ENCODE assay signal across 29 cellular contexts in the genomic region with DNA sequence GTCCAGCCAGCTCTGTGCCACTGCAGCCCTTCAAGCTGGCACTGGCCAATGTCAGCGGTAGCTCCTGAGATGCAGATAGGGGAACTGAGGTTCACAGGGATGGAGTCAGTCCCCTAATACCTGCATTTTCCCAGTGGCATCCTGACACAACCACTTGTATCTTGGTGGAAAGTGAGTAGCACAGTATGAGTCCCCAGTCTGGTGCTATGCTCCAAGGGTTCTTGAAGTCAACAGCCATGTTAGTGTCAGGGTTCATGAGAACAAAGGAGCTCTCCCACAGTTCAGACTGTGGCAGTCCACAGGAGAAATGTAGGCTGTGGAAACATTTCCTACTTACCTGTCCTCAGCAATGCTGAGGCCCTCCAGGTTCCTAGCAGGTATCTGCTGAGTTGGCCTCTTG.
"Had no signal": no experiment of that assay in that cellular context is flagged by ENCODE, and none has a peak within 500 bp of the region (broad histone marks: within the 10 kb centered on the region; RNA-seq: fewer than 3 reads in every experiment).

No MANE protein-coding gene starts in this region.

- ATAC-seq: stimulated activated effector memory CD8-positive, alpha-beta T cell treated with anti-CD3 and anti-CD28 coated beads, Interleukin-12 subunit alpha, Interleukin-12 subunit beta, amount 100 ng/mL, for 72 hours; stimulated activated memory B cell treated with anti-CD40 and anti-IgM and Interleukin-4, amounts not matched to agents 10 μg/mL and 1 μg/mL and 100 μg/mL, for 72 hours; stimulated activated naive B cell treated with anti-CD40 and anti-IgM and Interleukin-4, amounts not matched to agents 10 μg/mL and 1 μg/mL and 100 μg/mL, for 72 hours; stimulated activated naive CD8-positive, alpha-beta T cell treated with anti-CD3 and anti-CD28 coated beads, Interleukin-15, amount 100 ng/mL, for 72 hours; stimulated activated naive CD8-positive, alpha-beta T cell treated with anti-CD3 and anti-CD28 coated beads, Interleukin-15, Interleukin-2, amounts not matched to agents 100 U/mL and 50 U/mL, for 24 hours; upper lobe of right lung had no signal

- H3K36me3 Mint-ChIP-seq: stimulated activated effector memory CD8-positive, alpha-beta T cell treated with anti-CD3 and anti-CD28 coated beads, Interleukin-12 subunit alpha, Interleukin-12 subunit beta, amount 100 ng/mL, for 72 hours; stimulated activated memory B cell treated with anti-CD40 and anti-IgM and Interleukin-4, amounts not matched to agents 10 μg/mL and 1 μg/mL and 100 μg/mL, for 72 hours; stimulated activated naive B cell treated with anti-CD40 and anti-IgM and Interleukin-4, amounts not matched to agents 10 μg/mL and 1 μg/mL and 100 μg/mL, for 72 hours; type B pancreatic cell had no signal

- DNase-seq: stimulated activated CD4-positive, alpha-beta T cell treated with anti-CD3 and anti-CD28 coated beads, Interleukin-2, amount 100 ng/mL, for 48 hours; stimulated activated CD4-positive, alpha-beta T cell treated with anti-CD3 and anti-CD28 coated beads, Interleukin-4, amount 100 ng/mL, for 1 hour; stimulated activated CD4-positive, alpha-beta T cell treated with anti-CD3 and anti-CD28 coated beads, Interleukin-4, amount 100 ng/mL, for 24 hours; stimulated activated CD4-positive, alpha-beta T cell treated with anti-CD3 and anti-CD28 coated beads, Interleukin-4, amount 100 ng/mL, for 4 hours; stimulated activated CD8-positive, alpha-beta memory T cell treated with anti-CD3 and anti-CD28 coated beads, Interleukin-4, amount 100 ng/mL, for 48 hours; stimulated activated naive B cell treated with anti-CD40 and anti-IgM and Interleukin-4, amounts not matched to agents 10 μg/mL and 1 μg/mL and 100 μg/mL, for 72 hours; stimulated activated naive CD4-positive, alpha-beta T cell; stimulated activated naive CD4-positive, alpha-beta T cell treated with Interleukin-2 at 50 U/mL for 16 hours; stimulated activated naive CD8-positive, alpha-beta T cell treated with anti-CD3 and anti-CD28 coated beads, Interleukin-15, amount 100 ng/mL, for 72 hours; stimulated activated naive CD8-positive, alpha-beta T cell treated with anti-CD3 and anti-CD28 coated beads, Interleukin-15, Interleukin-2, amounts not matched to agents 100 U/mL and 50 U/mL, for 24 hours; stomach; substantia nigra; testis; thyroid gland; tibial artery; transverse colon; trophoblast cell; upper lobe of left lung; upper lobe of right lung; uterus had no signal

- H3K36me3 ChIP-seq: stomach, suprapubic skin, thoracic aorta, thyroid gland, tibial artery, tibial nerve, transverse colon, upper lobe of left lung, upper lobe of right lung, uterus, vagina had no signal

- FAIRE-seq: urothelium cell line had no signal

- H3K9me3 ChIP-seq: testis, thoracic aorta, thyroid gland, transverse colon, uterus, vagina had no signal

- H3K27ac ChIP-seq: stomach, suprapubic skin, testis, thoracic aorta, thyroid gland, tibial artery, tibial nerve, transverse colon, upper lobe of left lung, upper lobe of right lung, uterus, vagina had no signal

- H3K27me3 ChIP-seq: stomach, suprapubic skin, testis, thyroid gland, tibial artery, tibial nerve, transverse colon, upper lobe of left lung, upper lobe of right lung, uterus, vagina had no signal

- H3K27ac Mint-ChIP-seq: stimulated activated effector memory CD8-positive, alpha-beta T cell treated with anti-CD3 and anti-CD28 coated beads, Interleukin-12 subunit alpha, Interleukin-12 subunit beta, amount 100 ng/mL, for 72 hours; stimulated activated memory B cell treated with anti-CD40 and anti-IgM and Interleukin-4, amounts not matched to agents 10 μg/mL and 1 μg/mL and 100 μg/mL, for 72 hours; stimulated activated naive B cell treated with anti-CD40 and anti-IgM and Interleukin-4, amounts not matched to agents 10 μg/mL and 1 μg/mL and 100 μg/mL, for 72 hours; stimulated activated naive CD8-positive, alpha-beta T cell treated with anti-CD3 and anti-CD28 coated beads, Interleukin-15, amount 100 ng/mL, for 72 hours; stimulated activated naive CD8-positive, alpha-beta T cell treated with anti-CD3 and anti-CD28 coated beads, Interleukin-15, Interleukin-2, amounts not matched to agents 100 ng/mL and 50 ng/mL, for 24 hours; type B pancreatic cell had no signal

- H3K4me3 ChIP-seq: stomach, suprapubic skin, testis, thoracic aorta, thyroid gland, tibial artery, tibial nerve, transverse colon, upper lobe of left lung, upper lobe of right lung, uterus, vagina had no signal

- H3K4me1 ChIP-seq: stomach, suprapubic skin, testis, thyroid gland, tibial artery, tibial nerve, transverse colon, upper lobe of left lung, upper lobe of right lung, uterus, vagina had no signal
